ENCODE assay signal across 1 cellular context in the genomic region with DNA sequence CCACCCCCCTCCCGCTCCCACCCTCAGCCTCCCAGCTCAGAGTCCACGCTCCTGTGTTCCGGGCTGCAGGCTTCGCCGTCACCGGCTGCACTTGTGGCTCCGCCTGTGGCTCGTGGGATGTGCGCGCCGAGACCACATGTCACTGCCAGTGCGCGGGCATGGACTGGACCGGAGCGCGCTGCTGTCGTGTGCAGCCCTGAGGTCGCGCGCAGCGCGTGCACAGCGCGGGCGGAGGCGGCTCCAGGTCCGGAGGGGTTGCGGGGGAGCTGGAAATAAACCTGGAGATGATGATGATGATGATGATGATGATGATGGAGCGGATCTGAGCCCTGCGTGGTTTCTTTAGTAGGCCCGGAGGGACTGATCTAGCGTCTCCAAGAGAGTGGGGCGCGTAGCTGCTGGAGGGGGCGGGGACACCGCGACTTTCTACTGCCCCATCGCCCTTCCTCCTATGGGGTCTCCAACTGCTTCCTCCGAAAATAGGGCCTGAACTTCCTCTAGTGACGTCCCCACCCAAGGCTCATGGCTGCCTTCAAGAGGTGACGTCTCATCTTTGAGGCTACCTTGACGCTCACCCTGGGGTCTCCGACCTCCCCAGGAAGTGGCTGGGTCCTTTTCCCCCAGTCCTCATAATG.
TF ChIP-seq lines count a peak whose summit lies in the region.

No MANE protein-coding gene starts in this region.

TF ChIP-seq in GM12878, 131 proteins besides CTCF, POLR2A, EP300 and RAD21:
- no peak for TF ChIP-seq STAT3 (IDR thresholded peaks at IDR 0.05; ENCODE audit: low read depth, low read length)
- TF ChIP-seq ZNF274 (IDR thresholded peaks at IDR 0.05; ENCODE audit: insufficient read depth, insufficient read length), result no peak
- no peak for TF ChIP-seq PAX5 (IDR thresholded peaks at IDR 0.05; ENCODE audit: borderline replicate concordance, low read depth, low read length)
- TF ChIP-seq NR2C2 (IDR thresholded peaks at IDR 0.05; ENCODE audit: borderline replicate concordance, control insufficient read depth, insufficient read length, low read depth), result no peak
- TF ChIP-seq MYB (IDR thresholded peaks at IDR 0.05; ENCODE audit: borderline replicate concordance, low read depth, low read length), result no peak
- TF ChIP-seq, protein P1, sequence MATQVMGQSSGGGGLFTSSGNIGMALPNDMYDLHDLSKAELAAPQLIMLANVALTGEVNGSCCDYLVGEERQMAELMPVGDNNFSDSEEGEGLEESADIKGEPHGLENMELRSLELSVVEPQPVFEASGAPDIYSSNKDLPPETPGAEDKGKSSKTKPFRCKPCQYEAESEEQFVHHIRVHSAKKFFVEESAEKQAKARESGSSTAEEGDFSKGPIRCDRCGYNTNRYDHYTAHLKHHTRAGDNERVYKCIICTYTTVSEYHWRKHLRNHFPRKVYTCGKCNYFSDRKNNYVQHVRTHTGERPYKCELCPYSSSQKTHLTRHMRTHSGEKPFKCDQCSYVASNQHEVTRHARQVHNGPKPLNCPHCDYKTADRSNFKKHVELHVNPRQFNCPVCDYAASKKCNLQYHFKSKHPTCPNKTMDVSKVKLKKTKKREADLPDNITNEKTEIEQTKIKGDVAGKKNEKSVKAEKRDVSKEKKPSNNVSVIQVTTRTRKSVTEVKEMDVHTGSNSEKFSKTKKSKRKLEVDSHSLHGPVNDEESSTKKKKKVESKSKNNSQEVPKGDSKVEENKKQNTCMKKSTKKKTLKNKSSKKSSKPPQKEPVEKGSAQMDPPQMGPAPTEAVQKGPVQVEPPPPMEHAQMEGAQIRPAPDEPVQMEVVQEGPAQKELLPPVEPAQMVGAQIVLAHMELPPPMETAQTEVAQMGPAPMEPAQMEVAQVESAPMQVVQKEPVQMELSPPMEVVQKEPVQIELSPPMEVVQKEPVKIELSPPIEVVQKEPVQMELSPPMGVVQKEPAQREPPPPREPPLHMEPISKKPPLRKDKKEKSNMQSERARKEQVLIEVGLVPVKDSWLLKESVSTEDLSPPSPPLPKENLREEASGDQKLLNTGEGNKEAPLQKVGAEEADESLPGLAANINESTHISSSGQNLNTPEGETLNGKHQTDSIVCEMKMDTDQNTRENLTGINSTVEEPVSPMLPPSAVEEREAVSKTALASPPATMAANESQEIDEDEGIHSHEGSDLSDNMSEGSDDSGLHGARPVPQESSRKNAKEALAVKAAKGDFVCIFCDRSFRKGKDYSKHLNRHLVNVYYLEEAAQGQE (IDR thresholded peaks at IDR 0.05; ENCODE audit: low read depth, low read length), result no peak
- TF ChIP-seq EGR1 (IDR thresholded peaks at IDR 0.05; ENCODE audit: borderline replicate concordance in 1 of 2, low read depth in 2 of 2, low read length in 2 of 2), result no peak
- TF ChIP-seq POLR2AphosphoS5 (IDR thresholded peaks at IDR 0.05; ENCODE audit: low read length), result no peak
- TF ChIP-seq, protein P2, sequence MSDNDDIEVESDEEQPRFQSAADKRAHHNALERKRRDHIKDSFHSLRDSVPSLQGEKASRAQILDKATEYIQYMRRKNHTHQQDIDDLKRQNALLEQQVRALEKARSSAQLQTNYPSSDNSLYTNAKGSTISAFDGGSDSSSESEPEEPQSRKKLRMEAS (IDR thresholded peaks at IDR 0.05; ENCODE audit: low read depth, low read length), result no peak
- TF ChIP-seq, protein P3, sequence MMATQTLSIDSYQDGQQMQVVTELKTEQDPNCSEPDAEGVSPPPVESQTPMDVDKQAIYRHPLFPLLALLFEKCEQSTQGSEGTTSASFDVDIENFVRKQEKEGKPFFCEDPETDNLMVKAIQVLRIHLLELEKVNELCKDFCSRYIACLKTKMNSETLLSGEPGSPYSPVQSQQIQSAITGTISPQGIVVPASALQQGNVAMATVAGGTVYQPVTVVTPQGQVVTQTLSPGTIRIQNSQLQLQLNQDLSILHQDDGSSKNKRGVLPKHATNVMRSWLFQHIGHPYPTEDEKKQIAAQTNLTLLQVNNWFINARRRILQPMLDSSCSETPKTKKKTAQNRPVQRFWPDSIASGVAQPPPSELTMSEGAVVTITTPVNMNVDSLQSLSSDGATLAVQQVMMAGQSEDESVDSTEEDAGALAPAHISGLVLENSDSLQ (IDR thresholded peaks at IDR 0.05), result no peak
- TF ChIP-seq, protein P4, sequence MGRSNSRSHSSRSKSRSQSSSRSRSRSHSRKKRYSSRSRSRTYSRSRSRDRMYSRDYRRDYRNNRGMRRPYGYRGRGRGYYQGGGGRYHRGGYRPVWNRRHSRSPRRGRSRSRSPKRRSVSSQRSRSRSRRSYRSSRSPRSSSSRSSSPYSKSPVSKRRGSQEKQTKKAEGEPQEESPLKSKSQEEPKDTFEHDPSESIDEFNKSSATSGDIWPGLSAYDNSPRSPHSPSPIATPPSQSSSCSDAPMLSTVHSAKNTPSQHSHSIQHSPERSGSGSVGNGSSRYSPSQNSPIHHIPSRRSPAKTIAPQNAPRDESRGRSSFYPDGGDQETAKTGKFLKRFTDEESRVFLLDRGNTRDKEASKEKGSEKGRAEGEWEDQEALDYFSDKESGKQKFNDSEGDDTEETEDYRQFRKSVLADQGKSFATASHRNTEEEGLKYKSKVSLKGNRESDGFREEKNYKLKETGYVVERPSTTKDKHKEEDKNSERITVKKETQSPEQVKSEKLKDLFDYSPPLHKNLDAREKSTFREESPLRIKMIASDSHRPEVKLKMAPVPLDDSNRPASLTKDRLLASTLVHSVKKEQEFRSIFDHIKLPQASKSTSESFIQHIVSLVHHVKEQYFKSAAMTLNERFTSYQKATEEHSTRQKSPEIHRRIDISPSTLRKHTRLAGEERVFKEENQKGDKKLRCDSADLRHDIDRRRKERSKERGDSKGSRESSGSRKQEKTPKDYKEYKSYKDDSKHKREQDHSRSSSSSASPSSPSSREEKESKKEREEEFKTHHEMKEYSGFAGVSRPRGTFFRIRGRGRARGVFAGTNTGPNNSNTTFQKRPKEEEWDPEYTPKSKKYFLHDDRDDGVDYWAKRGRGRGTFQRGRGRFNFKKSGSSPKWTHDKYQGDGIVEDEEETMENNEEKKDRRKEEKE (IDR thresholded peaks at IDR 0.05), result no peak
- no peak for TF ChIP-seq SUZ12 (IDR thresholded peaks at IDR 0.05; ENCODE audit: unreplicated experiment)
- no peak for TF ChIP-seq BACH1 (IDR thresholded peaks at IDR 0.05; ENCODE audit: borderline replicate concordance)
- no peak for TF ChIP-seq ZNF217 (IDR thresholded peaks at IDR 0.05)
